In the genomic region with DNA sequence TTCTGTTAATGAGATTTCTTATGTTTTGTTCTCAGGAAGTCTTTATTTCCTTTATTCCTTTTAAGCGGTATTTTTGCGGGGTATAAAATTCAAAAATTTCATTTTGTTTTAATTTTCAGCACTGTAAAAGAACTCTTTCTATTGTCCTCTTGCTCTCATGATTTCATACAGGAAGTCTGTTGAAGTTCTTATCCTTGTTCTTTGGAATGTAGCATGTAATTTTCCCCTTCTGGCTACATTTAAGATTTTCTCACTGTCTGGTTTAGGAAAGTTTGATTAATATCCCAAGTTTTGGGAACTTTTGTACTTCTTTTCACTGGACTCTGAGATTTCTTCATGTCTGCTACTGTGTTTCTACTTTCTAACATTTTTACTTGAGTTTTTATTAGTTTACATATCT, we compare ENCODE assay signal across 29 cellular contexts.
DNase-seq lines count a peak whose midpoint lies in the region; ATAC-seq, FAIRE-seq and TF ChIP-seq lines count a peak whose summit lies in the region.
"Had no signal": no experiment of that assay in that cellular context is flagged by ENCODE, and none has a peak within 500 bp of the region (broad histone marks: within the 10 kb centered on the region; RNA-seq: fewer than 3 reads in every experiment).

No MANE protein-coding gene starts in this region.

- SMC1A ChIA-PET in GM12878 (lab: Charles Lee; ENCODE audit: uncharacterized antibody, unreplicated experiment) = interaction anchor here (2.0 kb wide), 1 partner anchor 67 kb away, joined by 6 read pairs; no protein-coding TSS in a partner anchor

- H3K79me2 ChIP-seq in GM12878 (ENCODE audit: control insufficient read depth, insufficient read depth, low read length) = no peaks in the 10 kb centered on the region

- WGBS in GM12878 (ENCODE audit: insufficient coverage, insufficient replicate concordance, low lambda C conversion rate, missing lambda C conversion rate) = 38% methylated on average over 2 of the region's 2 CpGs

- in situ Hi-C loops in GM12878 (cut with MboI) = no loop called here

- H3K4me1 ChIP-seq in A673 (ENCODE audit: insufficient read depth, low read length, poor library complexity, severe bottlenecking) (no peaks in the 10 kb centered on the region), GM12878 (ENCODE audit: control insufficient read depth, insufficient read depth, low read length) (no peaks in the 10 kb centered on the region)
- H3K4me1 ChIP-seq: testis had no signal

- intact Hi-C loops in A673 (cut with micrococcal nuclease; ENCODE audit: unreplicated experiment) = no loop called here
- intact Hi-C loops in GM12878 (cut with micrococcal nuclease; ENCODE audit: unreplicated experiment) = no loop called here

- no peak overlapping the region for H3K4me2 ChIP-seq in GM12878 (ENCODE audit: control insufficient read depth, insufficient read depth)

- ATAC-seq in GM12878 = no peak
- ATAC-seq in GM19467 (IDR thresholded peaks at IDR 0.05; ENCODE audit: unreplicated experiment) = no peak
- ATAC-seq: activated CD4-positive, alpha-beta T cell treated with anti-CD3 and anti-CD28 coated beads for 36 hours; activated CD8-positive, alpha-beta T cell treated with anti-CD3 and anti-CD28 coated beads, Interleukin-2, amount 10 ng/mL, durations not matched to agents 7 days and 5 days had no signal

- peak; percentile 43 for DNase-seq in DMS53 (lab: John Stamatoyannopoulos, UW)
- no peak for DNase-seq in DMS53 treated with DMSO at 0.1 percent for 48 hours (lab: John Stamatoyannopoulos, UW; ENCODE audit: unreplicated experiment)
- DNase-seq in A673 (ENCODE audit: low spot score) = peak; percentile 28
- DNase-seq in MV-4-11 (lab: John Stamatoyannopoulos, UW) = peak; percentile 0
- DNase-seq in GM12878 (ENCODE audit: low read depth, low spot score) = no peak
- no peak for DNase-seq in COR-L47 (lab: John Stamatoyannopoulos, UW)
- DNase-seq in stimulated activated CD4-positive, alpha-beta T cell treated with anti-CD3 and anti-CD28 coated beads, Interleukin-2, amount 100 ng/mL, for 48 hours = no peak
- DNase-seq: 8988T; activated CD4-positive, alpha-beta T cell treated with anti-CD3 and anti-CD28 coated beads for 36 hours; activated CD8-positive, alpha-beta T cell treated with anti-CD3 and anti-CD28 coated beads, Interleukin-2, amount 10 ng/mL, durations not matched to agents 7 days and 5 days; activated effector memory CD4-positive, alpha-beta T cell treated with Interleukin-2 at 50 U/mL for 16 hours; CD4-positive, alpha-beta memory T cell; DMS153; dorsolateral prefrontal cortex; HFFc6; hypothalamus; immature natural killer cell; mesenchymal stem cell; NCI-H1092; NCI-H1930; NCI-H226; NCI-H748 treated with DMSO at 0.1 percent for 48 hours; posterior cingulate gyrus; stimulated activated naive CD4-positive, alpha-beta T cell; testis had no signal

- no peaks in the 10 kb centered on the region for H3K36me3 ChIP-seq in A673 (ENCODE audit: insufficient read depth, low read length, poor library complexity, severe bottlenecking)
- no peaks in the 10 kb centered on the region for H3K36me3 ChIP-seq in GM12878 (ENCODE audit: control insufficient read depth in 2 of 2, insufficient read depth in 2 of 2, low read length in 1 of 2)

- no peaks in the 10 kb centered on the region for H4K20me1 ChIP-seq in GM12878 (ENCODE audit: control insufficient read depth, insufficient read depth)

- no peak overlapping the region for H2AFZ ChIP-seq in GM12878 (ENCODE audit: control insufficient read depth, low read depth, low read length)

- no peak for TF ChIP-seq RAD21 in GM12878 (IDR thresholded peaks at IDR 0.05; ENCODE audit: insufficient read depth, low read depth, low read length)

- H3K27me3 ChIP-seq in A673 (replicated peaks; ENCODE audit: insufficient read depth, low read depth, low read length, poor library complexity) (no peaks in the 10 kb centered on the region), GM12878 (replicated peaks in 1 of 2; ENCODE audit: control insufficient read depth in 2 of 2, insufficient read depth in 2 of 2, low read length in 1 of 2) (no peaks in the 10 kb centered on the region)
- H3K27me3 ChIP-seq: dorsolateral prefrontal cortex, testis had no signal

- CTCF ChIA-PET in A673 (lab: Charles Lee) (no interaction called here), GM12878 (lab: Yijun Ruan, JAX) (no interaction called here)

- TF ChIP-seq EP300 in GM12878 (IDR thresholded peaks at IDR 0.05; ENCODE audit: borderline replicate concordance in 1 of 2, control insufficient read depth in 1 of 2, low read depth in 2 of 2, low read length in 2 of 2) = no peak

- no peak for FAIRE-seq in GM12878 (lab: Jason Lieb, UNC)
- FAIRE-seq: endothelial cell of umbilical vein, urothelium cell line had no signal

- RAD21 ChIA-PET in GM12878 (lab: Charles Lee; ENCODE audit: unreplicated experiment) = no interaction called here

- H3K9me3 ChIP-seq in A673 (ENCODE audit: low read depth, low read length, poor library complexity, severe bottlenecking) = peaks cover 29% of the 10 kb centered on the region
- H3K9me3 ChIP-seq in GM12878 (replicated peaks; ENCODE audit: control insufficient read depth, insufficient read depth, low read length) = no peaks in the 10 kb centered on the region; the same call in 2 of the 3 replicates
- H3K9me3 ChIP-seq: testis had no signal

- no peak for TF ChIP-seq POLR2A in GM12878 (IDR thresholded peaks at IDR 0.05; ENCODE audit: low read depth, low read length)

- POLR2A ChIA-PET in A673 (lab: Charles Lee; ENCODE audit: low non-redundant PET) (no interaction called here), GM12878 (lab: Charles Lee) (no interaction called here)

- no peak for TF ChIP-seq CTCF in A673 (conservative IDR thresholded peaks at IDR 0.05; ENCODE audit: low read depth, low read length)
- TF ChIP-seq CTCF in GM12878 (IDR thresholded peaks at IDR 0.05 in 2 of 3, conservative IDR thresholded peaks at IDR 0.05 in 1 of 3; ENCODE audit: control insufficient read depth in 2 of 3, extremely low read depth in 1 of 3, insufficient read depth in 1 of 3, low read depth in 3 of 3, low read length in 3 of 3) = no peak

- BruUV-seq in A673 (replicated peaks; lab: Mats Ljungman, UMichigan) (no TSS peak), GM12878 (replicated peaks; lab: Mats Ljungman, UMichigan) (no TSS peak)

- no peak overlapping the region for H3K27ac ChIP-seq in A673 (ENCODE audit: low read depth, low read length, poor library complexity, severe bottlenecking)
- H3K27ac ChIP-seq in GM12878 (ENCODE audit: control insufficient read depth, insufficient read depth) = no peak overlapping the region
- H3K27ac ChIP-seq: dorsolateral prefrontal cortex, SK-N-MC, testis had no signal

- H3K9ac ChIP-seq in GM12878 (ENCODE audit: control insufficient read depth, insufficient read depth, low read length) = no peak overlapping the region

- H3K4me3 ChIP-seq in A673 (ENCODE audit: low read depth, low read length, poor library complexity, severe bottlenecking) (no peak overlapping the region), GM12878 (no peak overlapping the region)
- H3K4me3 ChIP-seq: dorsolateral prefrontal cortex, SK-N-MC, testis had no signal

TF ChIP-seq in GM12878, 131 proteins besides CTCF, POLR2A, EP300 and RAD21:
- no peak for TF ChIP-seq FOXK2 (IDR thresholded peaks at IDR 0.05)
- no peak for TF ChIP-seq ZNF24 (IDR thresholded peaks at IDR 0.05)
- TF ChIP-seq CBX5 (IDR thresholded peaks at IDR 0.05; ENCODE audit: low read depth) = 0 out of 2 replicates have a peak, but pooled peaks have one; percentile 66
- TF ChIP-seq, protein P1, sequence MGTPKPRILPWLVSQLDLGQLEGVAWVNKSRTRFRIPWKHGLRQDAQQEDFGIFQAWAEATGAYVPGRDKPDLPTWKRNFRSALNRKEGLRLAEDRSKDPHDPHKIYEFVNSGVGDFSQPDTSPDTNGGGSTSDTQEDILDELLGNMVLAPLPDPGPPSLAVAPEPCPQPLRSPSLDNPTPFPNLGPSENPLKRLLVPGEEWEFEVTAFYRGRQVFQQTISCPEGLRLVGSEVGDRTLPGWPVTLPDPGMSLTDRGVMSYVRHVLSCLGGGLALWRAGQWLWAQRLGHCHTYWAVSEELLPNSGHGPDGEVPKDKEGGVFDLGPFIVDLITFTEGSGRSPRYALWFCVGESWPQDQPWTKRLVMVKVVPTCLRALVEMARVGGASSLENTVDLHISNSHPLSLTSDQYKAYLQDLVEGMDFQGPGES (IDR thresholded peaks at IDR 0.05) = no peak

Comparison
In these comparisons a context has a peak if more than half of its experiments do, and no peak if none do; other contexts are left out.
1. DNase-seq: peak in DMS53 (single experiment), A673 (single experiment) and MV-4-11 (single experiment); none in DMS53 treated with DMSO at 0.1 percent for 48 hours (single experiment), GM12878 (single experiment), COR-L47 (single experiment) and stimulated activated CD4-positive, alpha-beta T cell treated with anti-CD3 and anti-CD28 coated beads, Interleukin-2, amount 100 ng/mL, for 48 hours (0 of 2).